In the genomic region with DNA sequence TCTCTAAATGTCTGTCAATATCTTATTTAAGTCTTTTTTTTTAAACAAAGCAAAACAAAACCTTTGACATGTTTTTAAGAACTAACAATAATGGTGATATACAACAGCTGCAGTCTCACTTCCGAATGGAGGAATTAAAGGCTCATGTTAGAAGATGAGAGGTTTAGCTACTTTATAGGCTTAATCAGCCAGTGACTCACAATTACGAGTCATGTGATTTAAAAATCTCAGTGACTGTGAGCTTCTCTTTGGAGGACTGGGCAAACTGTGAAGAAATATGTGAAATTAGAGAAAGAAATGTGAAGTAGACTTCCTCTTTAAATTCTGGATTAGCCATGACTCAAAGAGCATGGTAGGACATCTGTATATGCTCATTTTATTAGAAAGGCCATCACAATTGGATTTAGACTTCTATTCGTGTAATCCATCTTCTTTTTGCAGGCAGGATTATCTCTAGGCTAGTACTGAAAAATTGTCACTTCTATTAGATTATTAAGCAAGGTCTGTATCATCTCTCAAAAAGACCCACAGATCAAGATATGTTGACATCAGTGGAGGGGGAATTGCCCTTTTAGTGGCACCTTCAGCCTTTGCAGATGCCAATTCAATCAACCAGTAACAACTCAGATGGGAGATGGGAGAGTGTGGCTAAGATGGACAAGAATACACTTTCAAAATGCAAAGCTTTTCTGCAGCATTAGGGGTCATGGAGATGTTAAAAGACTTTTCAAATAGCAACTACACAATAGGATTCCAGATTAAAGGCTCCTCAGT, we compare ENCODE assay signal across 1 cellular context.
TF ChIP-seq lines count a peak whose summit lies in the region.

No MANE protein-coding gene starts in this region.

TF ChIP-seq in neural cell, 6 proteins besides CTCF, POLR2A, EP300 and RAD21:
- TF ChIP-seq, protein P1, sequence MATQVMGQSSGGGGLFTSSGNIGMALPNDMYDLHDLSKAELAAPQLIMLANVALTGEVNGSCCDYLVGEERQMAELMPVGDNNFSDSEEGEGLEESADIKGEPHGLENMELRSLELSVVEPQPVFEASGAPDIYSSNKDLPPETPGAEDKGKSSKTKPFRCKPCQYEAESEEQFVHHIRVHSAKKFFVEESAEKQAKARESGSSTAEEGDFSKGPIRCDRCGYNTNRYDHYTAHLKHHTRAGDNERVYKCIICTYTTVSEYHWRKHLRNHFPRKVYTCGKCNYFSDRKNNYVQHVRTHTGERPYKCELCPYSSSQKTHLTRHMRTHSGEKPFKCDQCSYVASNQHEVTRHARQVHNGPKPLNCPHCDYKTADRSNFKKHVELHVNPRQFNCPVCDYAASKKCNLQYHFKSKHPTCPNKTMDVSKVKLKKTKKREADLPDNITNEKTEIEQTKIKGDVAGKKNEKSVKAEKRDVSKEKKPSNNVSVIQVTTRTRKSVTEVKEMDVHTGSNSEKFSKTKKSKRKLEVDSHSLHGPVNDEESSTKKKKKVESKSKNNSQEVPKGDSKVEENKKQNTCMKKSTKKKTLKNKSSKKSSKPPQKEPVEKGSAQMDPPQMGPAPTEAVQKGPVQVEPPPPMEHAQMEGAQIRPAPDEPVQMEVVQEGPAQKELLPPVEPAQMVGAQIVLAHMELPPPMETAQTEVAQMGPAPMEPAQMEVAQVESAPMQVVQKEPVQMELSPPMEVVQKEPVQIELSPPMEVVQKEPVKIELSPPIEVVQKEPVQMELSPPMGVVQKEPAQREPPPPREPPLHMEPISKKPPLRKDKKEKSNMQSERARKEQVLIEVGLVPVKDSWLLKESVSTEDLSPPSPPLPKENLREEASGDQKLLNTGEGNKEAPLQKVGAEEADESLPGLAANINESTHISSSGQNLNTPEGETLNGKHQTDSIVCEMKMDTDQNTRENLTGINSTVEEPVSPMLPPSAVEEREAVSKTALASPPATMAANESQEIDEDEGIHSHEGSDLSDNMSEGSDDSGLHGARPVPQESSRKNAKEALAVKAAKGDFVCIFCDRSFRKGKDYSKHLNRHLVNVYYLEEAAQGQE (IDR thresholded peaks at IDR 0.05; ENCODE audit: borderline replicate concordance): no peak
- TF ChIP-seq SMC3 (conservative IDR thresholded peaks at IDR 0.05; ENCODE audit: poor library complexity) (no peak), POLR2AphosphoS5 (IDR thresholded peaks at IDR 0.05) (no peak), TAF1 (IDR thresholded peaks at IDR 0.05; ENCODE audit: low read depth) (no peak), EZH2 (IDR thresholded peaks at IDR 0.05; ENCODE audit: borderline replicate concordance, insufficient read depth, low read length, poor library complexity, severe bottlenecking) (no peak), MXI1 (conservative IDR thresholded peaks at IDR 0.05; ENCODE audit: poor library complexity, severe bottlenecking) (no peak)
